In the genomic region with DNA sequence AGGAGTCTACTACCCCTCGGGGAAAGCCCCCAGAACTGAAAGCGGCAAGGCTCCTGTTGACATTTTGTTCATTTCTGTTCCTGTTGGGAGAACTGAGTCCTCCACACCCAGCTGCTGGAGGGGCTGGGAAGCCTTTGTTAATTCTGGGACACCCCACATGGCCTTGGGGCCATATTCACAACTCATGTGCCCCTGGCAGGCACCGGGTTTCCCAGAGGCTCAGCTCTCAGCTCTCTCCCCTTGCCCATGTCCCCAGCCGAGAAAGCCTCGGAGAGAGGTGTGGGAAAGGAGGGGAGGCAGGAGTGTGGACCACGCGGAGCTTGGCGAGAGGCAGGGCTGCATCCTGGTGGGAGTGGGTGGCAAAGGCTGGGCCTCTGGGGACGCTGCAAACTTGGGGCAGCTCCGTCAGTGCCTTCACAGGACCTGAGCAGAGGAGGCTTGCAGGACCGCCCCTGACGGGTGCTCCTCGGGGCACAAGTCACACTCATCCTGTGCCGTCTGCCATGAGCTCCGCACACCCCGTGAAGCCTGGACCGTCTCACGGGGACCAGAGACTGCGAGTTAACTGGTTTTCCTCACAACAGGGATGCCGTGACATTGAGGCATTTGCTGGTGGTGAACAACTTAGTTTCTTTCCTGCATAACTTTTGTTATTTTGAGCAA, we compare ENCODE assay signal across 12 cellular contexts.
DNase-seq lines count a peak whose midpoint lies in the region; ATAC-seq, FAIRE-seq and TF ChIP-seq lines count a peak whose summit lies in the region.
"Had no signal": no experiment of that assay in that cellular context is flagged by ENCODE, and none has a peak within 500 bp of the region (broad histone marks: within the 10 kb centered on the region; RNA-seq: fewer than 3 reads in every experiment).

No MANE protein-coding gene starts in this region.

- no peak overlapping the region for H3K4me3 ChIP-seq in H1 (ENCODE audit: extremely low read depth in 1 of 4, insufficient read depth in 2 of 4, low read depth in 3 of 4, low read length in 4 of 4)

- H3K36me3 Mint-ChIP-seq in activated CD8-positive, alpha-beta T cell treated with anti-CD3 and anti-CD28 coated beads, Interleukin-2, amount 10 ng/mL, durations not matched to agents 7 days and 5 days (ENCODE audit: low read depth), result peaks cover 32% of the 10 kb centered on the region

- 0 out of 2 replicates have a peak overlapping the region, but pooled peaks have one; percentile 79 for H4K8ac ChIP-seq in H1 (ENCODE audit: extremely low read depth, insufficient read depth, low read length)

- H3K14ac ChIP-seq in H1 (ENCODE audit: insufficient read length), result no peak overlapping the region

- H3K27ac ChIP-seq in H1 (ENCODE audit: low read depth, low read length), result no peak overlapping the region

- H2BK20ac ChIP-seq in H1 (ENCODE audit: low read length), result no peak overlapping the region

- H3K4me1 ChIP-seq in H1 (replicated peaks in 1 of 4; ENCODE audit: control insufficient read depth in 3 of 4, insufficient read depth in 4 of 4, low read length in 3 of 4), result 0 out of 7 replicates have a peak, but pooled peaks cover 0 to 3% (median 0%) of the 10 kb centered on the region in 4 experiments

- WGBS in H1 (ENCODE audit: extremely low coverage in 1 of 2, insufficient coverage in 1 of 2, insufficient read length in 1 of 2, insufficient replicate concordance in 2 of 2, low coverage in 1 of 2, low lambda C conversion rate in 2 of 2, missing lambda C conversion rate in 1 of 2), 2 experiments, result 87% methylated on average over 19 of the region's 20 CpGs; no CpG with 5 or more reads in 1 of the 2 experiments

- peak; percentile 36 for ATAC-seq in activated CD8-positive, alpha-beta T cell treated with anti-CD3 and anti-CD28 coated beads, Interleukin-2, amount 10 ng/mL, durations not matched to agents 7 days and 5 days
- no peak for ATAC-seq in HG02588 (IDR thresholded peaks at IDR 0.05; ENCODE audit: unreplicated experiment)
- ATAC-seq: left colon, WTC11 had no signal

- H3K4me1 Mint-ChIP-seq in activated CD8-positive, alpha-beta T cell treated with anti-CD3 and anti-CD28 coated beads, Interleukin-2, amount 10 ng/mL, durations not matched to agents 7 days and 5 days (ENCODE audit: low read depth), result peaks cover 30% of the 10 kb centered on the region
- H3K4me1 Mint-ChIP-seq: WTC11 had no signal

- H3K9me3 Mint-ChIP-seq in activated CD8-positive, alpha-beta T cell treated with anti-CD3 and anti-CD28 coated beads, Interleukin-2, amount 10 ng/mL, durations not matched to agents 7 days and 5 days (ENCODE audit: insufficient read depth), result peaks cover 23% of the 10 kb centered on the region

- H2BK120ac ChIP-seq in H1 (replicated peaks; ENCODE audit: low read depth, low read length), result no peak overlapping the region

- peaks cover under 1 to 17% of the 10 kb centered on the region in 2 experiments; a peak in 3 of 4 replicates for H3K9me3 ChIP-seq in H1 (ENCODE audit: insufficient read depth in 2 of 2, low read depth in 1 of 2, low read length in 1 of 2)

- H4K91ac ChIP-seq in H1 (replicated peaks; ENCODE audit: insufficient read length, low read length), result no peak overlapping the region

- peak overlapping the region; percentile 56 for H3K27ac Mint-ChIP-seq in activated CD8-positive, alpha-beta T cell treated with anti-CD3 and anti-CD28 coated beads, Interleukin-2, amount 10 ng/mL, durations not matched to agents 7 days and 5 days
- H3K27ac Mint-ChIP-seq: WTC11 had no signal

- H4K5ac ChIP-seq in H1 (ENCODE audit: insufficient read length, low read depth, low read length), result no peak overlapping the region

- no peak for TF ChIP-seq EP300 in H1 (IDR thresholded peaks at IDR 0.05; ENCODE audit: borderline replicate concordance in 1 of 2, low read depth in 2 of 2, low read length in 2 of 2)

- no peaks in the 10 kb centered on the region for H3K27me3 Mint-ChIP-seq in activated CD8-positive, alpha-beta T cell treated with anti-CD3 and anti-CD28 coated beads, Interleukin-2, amount 10 ng/mL, durations not matched to agents 7 days and 5 days (ENCODE audit: low read depth)

- TF ChIP-seq CTCF in H1 (IDR thresholded peaks at IDR 0.05; ENCODE audit: control extremely low read depth in 1 of 3, insufficient read depth in 1 of 3, low read depth in 1 of 3, low read length in 3 of 3), result no peak

- H2AFZ ChIP-seq in H1 (ENCODE audit: low read length), result no peak overlapping the region

- CTCF ChIA-PET in activated CD8-positive, alpha-beta T cell treated with anti-CD3 and anti-CD28 coated beads, Interleukin-2, amount 10 ng/mL, durations not matched to agents 7 days and 5 days (lab: Charles Lee), result no interaction called here
- CTCF ChIA-PET in H1 (lab: Charles Lee; ENCODE audit: partially characterized antibody), result interaction anchor here (1.0 to 1.8 kb wide), 4 partner anchors 9 to 46 kb away, joined by 4 to 7 read pairs (median 4); no protein-coding TSS in a partner anchor

- FAIRE-seq in H1 (lab: Jason Lieb, UNC), result no peak
- FAIRE-seq: endometrium had no signal

- H3K4me2 ChIP-seq in H1 (ENCODE audit: insufficient read depth in 1 of 2, low read depth in 2 of 2, low read length in 2 of 2), result no peak overlapping the region

- no peaks in the 10 kb centered on the region; a peak in 1 of 8 replicates for H3K36me3 ChIP-seq in H1 (ENCODE audit: control insufficient read depth in 2 of 4, insufficient read depth in 4 of 4, low read length in 3 of 4)

- H3K9ac ChIP-seq in H1 (replicated peaks in 1 of 4; ENCODE audit: extremely low read depth in 1 of 4, low read depth in 3 of 4, low read length in 3 of 4), result no peak overlapping the region

- H3K23me2 ChIP-seq in H1 (ENCODE audit: low read depth, low read length), result peaks cover 16% of the 10 kb centered on the region; the same call in 1 of the 2 replicates

- peaks cover 0 to 9% of the 10 kb centered on the region in 2 experiments for H4K20me1 ChIP-seq in H1 (replicated peaks in 1 of 2; ENCODE audit: control insufficient read depth in 1 of 2, insufficient read depth in 2 of 2, low read length in 2 of 2)

- no peak overlapping the region for H2BK12ac ChIP-seq in H1 (ENCODE audit: low read depth, low read length)

- no peak overlapping the region for H3K4ac ChIP-seq in H1 (replicated peaks; ENCODE audit: insufficient read length, low read depth, low read length)

- no peak for TF ChIP-seq RAD21 in H1 (IDR thresholded peaks at IDR 0.05 in 1 of 2, conservative IDR thresholded peaks at IDR 0.05 in 1 of 2; ENCODE audit: low read depth in 2 of 2, low read length in 2 of 2)

- H2BK15ac ChIP-seq in H1 (ENCODE audit: low read length), result no peak overlapping the region

- POLR2A ChIA-PET in activated CD8-positive, alpha-beta T cell treated with anti-CD3 and anti-CD28 coated beads, Interleukin-2, amount 10 ng/mL, durations not matched to agents 7 days and 5 days (lab: Charles Lee), result no interaction called here
- POLR2A ChIA-PET in H1 (lab: Charles Lee; ENCODE audit: partially characterized antibody), result no interaction called here

- no peak overlapping the region for H3K23ac ChIP-seq in H1 (ENCODE audit: insufficient read length)

- no peaks in the 10 kb centered on the region for H3K79me2 ChIP-seq in H1 (ENCODE audit: control insufficient read depth in 1 of 2, insufficient read depth in 2 of 2, low read length in 2 of 2)

- H3K18ac ChIP-seq in H1 (ENCODE audit: extremely low read depth, low read length), result no peak overlapping the region

- H3K27me3 ChIP-seq in H1 (replicated peaks in 1 of 4; ENCODE audit: control insufficient read depth in 3 of 4, extremely low read depth in 1 of 4, insufficient read depth in 3 of 4, low read length in 3 of 4), result peaks cover 0 to 3% (median 0%) of the 10 kb centered on the region in 4 experiments; a peak in 2 of 7 replicates

- H2AK5ac ChIP-seq in H1 (ENCODE audit: low read depth, low read length), result no peak overlapping the region

- H3K56ac ChIP-seq in H1 (replicated peaks; ENCODE audit: insufficient read length, low read depth, low read length), result no peak overlapping the region

- peak; percentile 41 for DNase-seq in stimulated activated CD4-positive, alpha-beta T cell treated with anti-CD3 and anti-CD28 coated beads, Interleukin-4, amount 100 ng/mL, for 1 hour
- no peak for DNase-seq in stimulated activated CD4-positive, alpha-beta T cell treated with anti-CD3 and anti-CD28 coated beads, Interleukin-2, amount 100 ng/mL, for 48 hours
- no peak for DNase-seq in activated CD8-positive, alpha-beta T cell treated with anti-CD3 and anti-CD28 coated beads, Interleukin-2, amount 10 ng/mL, durations not matched to agents 7 days and 5 days
- peak in 1 of 2 experiments; percentile 44 for DNase-seq in H1 (ENCODE audit: low read depth in 1 of 2, low spot score in 2 of 2)
- DNase-seq in NCI-H2107 (lab: John Stamatoyannopoulos, UW), result no peak
- no peak for DNase-seq in NCI-H1048 (lab: John Stamatoyannopoulos, UW)
- no peak for DNase-seq in mucosa of gallbladder (ENCODE audit: low spot score)
- DNase-seq: GF-D8, left colon had no signal

- peak overlapping the region; percentile 37 for H3K4me3 Mint-ChIP-seq in activated CD8-positive, alpha-beta T cell treated with anti-CD3 and anti-CD28 coated beads, Interleukin-2, amount 10 ng/mL, durations not matched to agents 7 days and 5 days
- H3K4me3 Mint-ChIP-seq: WTC11 had no signal

- H2BK5ac ChIP-seq in H1 (ENCODE audit: low read depth, low read length), result no peak overlapping the region

- TF ChIP-seq POLR2A in H1 (IDR thresholded peaks at IDR 0.05; ENCODE audit: control extremely low read depth in 1 of 2, low read depth in 2 of 2, low read length in 2 of 2), result no peak

- no peaks in the 10 kb centered on the region for H3K79me1 ChIP-seq in H1 (ENCODE audit: low read depth, low read length)

TF ChIP-seq in H1, 55 proteins besides CTCF, POLR2A, EP300 and RAD21:
- TF ChIP-seq EZH2 (IDR thresholded peaks at IDR 0.05; ENCODE audit: low read depth, low read length, severe bottlenecking) (no peak), HDAC6 (IDR thresholded peaks at IDR 0.05; ENCODE audit: low read depth, low read length) (no peak), ZNF274 (IDR thresholded peaks at IDR 0.05; ENCODE audit: borderline replicate concordance, extremely low read depth, low read length) (no peak), HDAC2 (IDR thresholded peaks at IDR 0.05; ENCODE audit: borderline replicate concordance in 1 of 2, low read depth in 2 of 2, low read length in 2 of 2) (no peak), SRF (IDR thresholded peaks at IDR 0.05; ENCODE audit: low read depth, low read length) (no peak), CHD2 (IDR thresholded peaks at IDR 0.05; ENCODE audit: low read length) (no peak), CEBPB (IDR thresholded peaks at IDR 0.05; ENCODE audit: low read depth, low read length) (no peak)
